18 cellular contexts compared by ENCODE assay signal in genomic region chr17:37194208-37194607, GRCh38.
"Had no signal": no experiment of that assay in that cellular context is flagged by ENCODE, and none has a peak within 500 bp of the region (broad histone marks: within the 10 kb centered on the region; RNA-seq: fewer than 3 reads in every experiment).

No MANE protein-coding gene starts in this region.

- H3K36me3 ChIP-seq: neutrophil, pancreas had no signal

- H3K27me3 ChIP-seq: esophagus squamous epithelium, heart right ventricle, neutrophil, pancreas, right lobe of liver, upper lobe of right lung had no signal

- H3K4me1 Mint-ChIP-seq: natural killer cell had no signal

- H3K36me3 Mint-ChIP-seq: activated naive CD4-positive, alpha-beta T cell treated with anti-CD3 and anti-CD28 coated beads, Interleukin-2, amount 50 U/mL, for 72 hours; natural killer cell had no signal

- H3K4me3 ChIP-seq: esophagus squamous epithelium, heart right ventricle, lower lobe of right lung, pancreas, right lobe of liver, smooth muscle cell, thoracic aorta, upper lobe of right lung had no signal

- H3K9me3 Mint-ChIP-seq: activated naive CD4-positive, alpha-beta T cell treated with anti-CD3 and anti-CD28 coated beads, Interleukin-2, amount 50 U/mL, for 72 hours; natural killer cell; stimulated activated effector memory CD8-positive, alpha-beta T cell treated with anti-CD3 and anti-CD28 coated beads, Interleukin-12 subunit alpha, Interleukin-12 subunit beta, amount 100 ng/mL, for 72 hours had no signal

- H3K4me3 Mint-ChIP-seq: natural killer cell; stimulated activated effector memory CD8-positive, alpha-beta T cell treated with anti-CD3 and anti-CD28 coated beads, Interleukin-12 subunit alpha, Interleukin-12 subunit beta, amount 100 ng/mL, for 72 hours had no signal

- H3K27ac Mint-ChIP-seq: activated naive CD4-positive, alpha-beta T cell treated with anti-CD3 and anti-CD28 coated beads, Interleukin-2, amount 50 U/mL, for 72 hours; natural killer cell had no signal

- DNase-seq: activated CD4-positive, CD25-positive, alpha-beta regulatory T cell treated with anti-CD3 and anti-CD28 coated beads, Interleukin-2, amount 50 U/mL, for 72 hours; activated gamma-delta T cell treated with Interleukin-2 at 50 U/mL for 16 hours; dermis blood vessel endothelial cell; effector memory CD4-positive, alpha-beta T cell; esophagus squamous epithelium; heart right ventricle; left cardiac atrium; lower lobe of right lung; natural killer cell; pancreas; right lobe of liver; stimulated activated CD4-positive, alpha-beta T cell treated with anti-CD3 and anti-CD28 coated beads, Interleukin-4, amount 100 ng/mL, for 24 hours; upper lobe of right lung had no signal

- H3K4me1 ChIP-seq: esophagus squamous epithelium, heart right ventricle, lower lobe of right lung, pancreas, right lobe of liver, upper lobe of right lung had no signal

- H3K27ac ChIP-seq: esophagus squamous epithelium, heart right ventricle, lower lobe of right lung, neutrophil, pancreas, right lobe of liver, thoracic aorta, upper lobe of right lung had no signal

- H3K9me3 ChIP-seq: esophagus squamous epithelium, heart right ventricle, lower lobe of right lung, neutrophil, pancreas, right lobe of liver, thoracic aorta, upper lobe of right lung had no signal

- H3K4me2 ChIP-seq: smooth muscle cell had no signal

- ATAC-seq: activated naive CD4-positive, alpha-beta T cell treated with anti-CD3 and anti-CD28 coated beads, Interleukin-2, amount 50 U/mL, for 72 hours; heart right ventricle; left cardiac atrium; lower lobe of right lung; natural killer cell; pancreas; right lobe of liver; stimulated activated effector memory CD8-positive, alpha-beta T cell treated with anti-CD3 and anti-CD28 coated beads, Interleukin-12 subunit alpha, Interleukin-12 subunit beta, amount 100 ng/mL, for 72 hours; upper lobe of right lung had no signal
